1 cellular context compared by ENCODE assay signal in the genomic region with DNA sequence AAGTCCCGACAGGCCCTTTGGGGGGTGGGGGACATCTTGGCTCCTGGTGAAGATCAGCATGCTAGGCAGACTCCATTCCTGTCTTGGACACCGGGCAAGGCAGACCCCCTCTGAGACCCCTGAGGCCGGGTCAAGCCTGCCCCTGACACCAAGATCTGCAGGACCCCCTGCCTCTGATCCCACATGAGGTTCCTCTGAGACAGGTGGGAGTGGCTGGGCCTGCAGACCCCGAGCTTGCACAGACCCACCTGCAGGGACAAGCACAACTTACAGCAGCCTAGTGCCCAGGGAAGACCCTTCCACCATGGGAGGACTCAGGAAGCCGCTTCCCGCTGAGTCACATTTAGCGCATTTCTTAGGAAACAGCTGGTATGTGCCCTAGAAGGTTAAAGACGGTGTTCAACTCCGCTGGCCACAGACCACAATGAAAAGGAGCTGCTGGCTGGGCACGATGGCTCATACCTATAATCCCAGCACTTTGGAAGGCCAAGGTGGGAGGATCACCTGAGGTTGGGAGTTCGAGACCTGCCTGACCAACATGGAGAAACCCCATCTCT.
TF ChIP-seq lines count a peak whose summit lies in the region.

No MANE protein-coding gene starts in this region.

TF ChIP-seq in H1, 55 proteins besides CTCF, POLR2A, EP300 and RAD21:
- TF ChIP-seq KDM4A (IDR thresholded peaks at IDR 0.05; ENCODE audit: low read depth, low read length, severe bottlenecking) (no peak), KDM5A (IDR thresholded peaks at IDR 0.05; ENCODE audit: low read length) (no peak), POLR2AphosphoS5 (IDR thresholded peaks at IDR 0.05; ENCODE audit: low read depth, low read length) (no peak), RNF2 (IDR thresholded peaks at IDR 0.05; ENCODE audit: borderline replicate concordance, low read depth, low read length, missing control alignments, poor library complexity, severe bottlenecking) (no peak), JUN (IDR thresholded peaks at IDR 0.05; ENCODE audit: low read depth, low read length) (no peak), RXRA (IDR thresholded peaks at IDR 0.05; ENCODE audit: insufficient read depth, low read depth, low read length) (no peak), TAF7 (optimal IDR thresholded peaks at IDR 0.05; ENCODE audit: borderline replicate concordance, low read depth, low read length) (no peak), SP2 (IDR thresholded peaks at IDR 0.05; ENCODE audit: low read length) (no peak), HDAC2 (IDR thresholded peaks at IDR 0.05; ENCODE audit: borderline replicate concordance in 1 of 2, low read depth in 2 of 2, low read length in 2 of 2) (no peak), ATF3 (IDR thresholded peaks at IDR 0.05; ENCODE audit: insufficient read depth, low read depth, low read length) (no peak), EGR1 (IDR thresholded peaks at IDR 0.05; ENCODE audit: borderline replicate concordance, low read depth, low read length) (no peak), MAFK (IDR thresholded peaks at IDR 0.05; ENCODE audit: low read depth, low read length) (no peak), FOSL1 (IDR thresholded peaks at IDR 0.05; ENCODE audit: insufficient read depth, low read depth, low read length) (no peak), CBX8 (IDR thresholded peaks at IDR 0.05; ENCODE audit: borderline replicate concordance, low read depth, low read length) (no peak), JUND (IDR thresholded peaks at IDR 0.05; ENCODE audit: low read length) (no peak), CHD1 (IDR thresholded peaks at IDR 0.05; ENCODE audit: low read depth, low read length) (no peak), CHD2 (IDR thresholded peaks at IDR 0.05; ENCODE audit: low read length) (no peak), CREB1 (IDR thresholded peaks at IDR 0.05) (no peak), SIN3A (conservative IDR thresholded peaks at IDR 0.05 in 1 of 2, IDR thresholded peaks at IDR 0.05 in 1 of 2; ENCODE audit: low read depth in 1 of 2, low read length in 2 of 2) (no peak)
